Comparison of ENCODE assay signal across 22 cellular contexts in genomic region chr21:42699196-42699595, GRCh38. TPM values are rescaled to one million over a fixed set of nuclear protein-coding genes. Genes with fewer than 3 reads are reported as not detected.
"Had no signal": no experiment of that assay in that cellular context is flagged by ENCODE, and none has a peak within 500 bp of the region (broad histone marks: within the 10 kb centered on the region; RNA-seq: fewer than 3 reads in every experiment).

No MANE protein-coding gene starts in this region.

- H3K27ac Mint-ChIP-seq: IgD-negative memory B cell had no signal

- H3K4me3 ChIP-seq: K562 had no signal

- H3K27ac ChIP-seq: HL-60, RWPE1 had no signal

- H3K4me1 Mint-ChIP-seq: IgD-negative memory B cell had no signal

- ATAC-seq: Panc1, PC-3 had no signal

- H3K9me3 Mint-ChIP-seq: IgD-negative memory B cell had no signal

- H3K9me3 ChIP-seq: SK-N-SH had no signal

- H3K4me3 Mint-ChIP-seq: IgD-negative memory B cell had no signal

- DNase-seq: MV-4-11; NCI-H1048; NCI-H1105; NCI-H1436 treated with DMSO at 0.1 percent for 48 hours; NCI-H1694; NCI-H187 treated with DMSO at 0.1 percent for 48 hours; NCI-H2029 treated with DMSO at 0.1 percent for 48 hours; NCI-H2171 treated with DMSO at 0.1 percent for 48 hours; NCI-H2227 treated with DMSO at 0.1 percent for 48 hours; NCI-H524; NCI-H526 treated with DMSO at 0.1 percent for 48 hours; NCI-H748 treated with DMSO at 0.1 percent for 48 hours; NK-92 treated with Interleukin-12 subunit alpha and Interleukin-12 subunit beta, amount 100 ng/mL, for 24 hours; PC-3; SK-N-SH had no signal

RNA-seq across cellular contexts. Expression of gene PDE9A, which starts 45.8 kb away (rescaled TPM):
- total RNA-seq: LHCN-M2, MCF 10A had no signal
- polyA plus RNA-seq: IgD-negative memory B cell had no signal
